In genomic region chr19:38360839-38361631, GRCh38 we compare ENCODE assay signal across 6 cellular contexts. TPM values are rescaled to one million over a fixed set of nuclear protein-coding genes. Genes with fewer than 3 reads are reported as not detected.
DNase-seq lines count a peak whose midpoint lies in the region; ATAC-seq and TF ChIP-seq lines count a peak whose summit lies in the region.

No MANE protein-coding gene starts in this region.

- H3K27ac ChIP-seq in HUES6 (ENCODE audit: low read depth, low read length) = no peak overlapping the region
- H3K27ac ChIP-seq in coronary artery = no peak overlapping the region
- H3K27ac ChIP-seq in trophoblast cell (ENCODE audit: low read depth, low read length) = no peak overlapping the region

- H3K4me1 ChIP-seq in HUES6 (ENCODE audit: control insufficient read depth, insufficient read depth, low read length) (0 out of 2 replicates have a peak, but pooled peaks cover 5% of the 10 kb centered on the region), trophoblast cell (ENCODE audit: control insufficient read depth in 1 of 2, insufficient read depth in 2 of 2, low read length in 2 of 2) (peaks cover 4 to 9% of the 10 kb centered on the region in 2 experiments)

- H4K91ac ChIP-seq in trophoblast cell (ENCODE audit: low read depth, low read length) = no peak overlapping the region

- peak overlapping the region; percentile 93 for H3K4me3 ChIP-seq in HUES6 (ENCODE audit: low read depth, low read length)
- peak overlapping the region; percentile 79 for H3K4me3 ChIP-seq in coronary artery
- peak overlapping the region; percentile 66 for H3K4me3 ChIP-seq in trophoblast cell (ENCODE audit: low read depth, low read length)

- no peak overlapping the region for H3K18ac ChIP-seq in trophoblast cell (ENCODE audit: low read length)

- H2BK5ac ChIP-seq in trophoblast cell (ENCODE audit: low read depth, low read length, poor library complexity) = no peak overlapping the region

- H3K4me2 ChIP-seq in trophoblast cell (ENCODE audit: low read length) = peak overlapping the region; percentile 94

- DNase-seq in coronary artery (ENCODE audit: low spot score) (no peak), trophoblast cell (no peak)

- H2AFZ ChIP-seq in trophoblast cell (ENCODE audit: insufficient read depth, low read length, poor library complexity) = peak overlapping the region; percentile 38

- H3K9ac ChIP-seq in HUES6 (ENCODE audit: low read length) = peak overlapping the region; percentile 54
- no peak overlapping the region for H3K9ac ChIP-seq in trophoblast cell (ENCODE audit: low read length)

- H3K27me3 ChIP-seq in HUES6 (ENCODE audit: control insufficient read depth, insufficient read depth, low read length) (peaks cover 51% of the 10 kb centered on the region), trophoblast cell (ENCODE audit: insufficient read depth, low read length) (peaks cover 3% of the 10 kb centered on the region)

- H3K14ac ChIP-seq in trophoblast cell (ENCODE audit: low read length) = no peak overlapping the region

- H2AK5ac ChIP-seq in trophoblast cell (ENCODE audit: low read length) = no peak overlapping the region

- H4K8ac ChIP-seq in trophoblast cell (ENCODE audit: low read depth, low read length) = no peak overlapping the region

- no peak overlapping the region for H3K4ac ChIP-seq in trophoblast cell (ENCODE audit: low read depth, low read length)

- no peak overlapping the region for H2BK120ac ChIP-seq in trophoblast cell (ENCODE audit: insufficient read depth, low read length, poor library complexity)

- no peak overlapping the region for H4K12ac ChIP-seq in trophoblast cell (ENCODE audit: low read depth, low read length)

- no peak for TF ChIP-seq CTCF in coronary artery (IDR thresholded peaks at IDR 0.05)

- H3K36me3 ChIP-seq in HUES6 (ENCODE audit: control insufficient read depth, insufficient read depth, low read length) (no peaks in the 10 kb centered on the region), trophoblast cell (ENCODE audit: control insufficient read depth in 1 of 2, insufficient read depth in 2 of 2, low read length in 2 of 2) (no peaks in the 10 kb centered on the region)

- peaks cover 4% of the 10 kb centered on the region for H3K79me1 ChIP-seq in trophoblast cell (ENCODE audit: low read length)

- no peak overlapping the region for H3K23ac ChIP-seq in trophoblast cell (ENCODE audit: low read length)

- no peaks in the 10 kb centered on the region for H3K79me2 ChIP-seq in trophoblast cell (ENCODE audit: control insufficient read depth, insufficient read depth, low read length, poor library complexity)

- H2BK12ac ChIP-seq in trophoblast cell (ENCODE audit: low read length) = no peak overlapping the region

- peaks cover 5% of the 10 kb centered on the region for H3K9me3 ChIP-seq in HUES6 (ENCODE audit: control insufficient read depth, insufficient read depth, low read depth, low read length)
- peaks cover 4% of the 10 kb centered on the region for H3K9me3 ChIP-seq in trophoblast cell (ENCODE audit: insufficient read depth, low read depth, low read length)

- ATAC-seq in esophagus mucosa (no peak), HG02870 (IDR thresholded peaks at IDR 0.05; ENCODE audit: unreplicated experiment) (no peak), HG03196 (IDR thresholded peaks at IDR 0.05; ENCODE audit: unreplicated experiment) (no peak)

- no CpG with 5 or more reads among the region's 23 CpGs for WGBS in trophoblast cell (ENCODE audit: extremely low coverage, insufficient coverage, insufficient read length)

RNA-seq across cellular contexts. Expression of gene PSMD8, which starts 13.3 kb away (rescaled TPM):
- polyA plus RNA-seq in trophoblast cell (2013) = 201 and 203 TPM in 2 replicates
- 154 TPM for total RNA-seq in esophagus mucosa

RNA-seq across cellular contexts. Expression of gene CATSPERG, which starts 25.4 kb away (rescaled TPM):
- 1.2 and 1.3 TPM in 2 replicates for polyA plus RNA-seq in trophoblast cell (2013)
- total RNA-seq in esophagus mucosa = 2.0 TPM

RNA-seq across cellular contexts. Expression of gene GGN, which starts 26.8 kb away (rescaled TPM):
- 0.21 and 0.31 TPM in 2 replicates for polyA plus RNA-seq in trophoblast cell (2013)
- total RNA-seq in esophagus mucosa = not detected

RNA-seq across cellular contexts. Expression of gene SPRED3, which starts 27.5 kb away (rescaled TPM):
- polyA plus RNA-seq in trophoblast cell (2013) = 2.3 and 2.5 TPM in 2 replicates
- 0.56 TPM for total RNA-seq in esophagus mucosa

RNA-seq across cellular contexts. Expression of gene KCNK6, which starts 41.4 kb away (rescaled TPM):
- polyA plus RNA-seq in trophoblast cell (2013) = 8.6 and 9.0 TPM in 2 replicates
- 22.8 TPM for total RNA-seq in esophagus mucosa
